In the genomic region with DNA sequence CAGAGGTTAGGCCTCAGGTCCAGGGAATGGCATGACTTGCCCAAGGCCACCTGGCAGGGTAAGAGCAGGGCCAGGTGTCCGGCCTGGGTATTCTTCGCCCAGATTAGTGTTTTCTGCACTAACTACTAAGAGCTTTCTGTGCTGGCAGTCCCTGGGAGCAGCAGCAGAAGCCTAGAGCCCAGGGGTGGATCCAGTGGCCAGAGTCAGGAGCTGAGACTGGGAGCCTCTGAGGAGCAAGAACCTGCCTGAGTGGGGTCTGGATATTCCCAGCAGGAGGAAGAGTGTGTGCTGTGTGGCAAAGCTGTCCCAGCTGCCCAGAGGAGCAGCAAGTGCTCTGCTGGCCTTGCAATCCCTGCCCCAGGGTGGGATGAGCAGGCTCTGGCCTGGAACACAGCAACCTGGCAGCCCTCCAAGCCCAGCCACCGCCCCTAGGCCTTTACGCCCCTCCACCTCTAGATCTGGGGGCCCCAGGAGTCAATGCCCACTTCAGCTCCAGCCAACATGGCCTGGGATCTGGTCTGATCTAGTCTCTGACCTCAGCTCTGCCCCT, we compare ENCODE assay signal across 15 cellular contexts. TPM values are rescaled to one million over a fixed set of nuclear protein-coding genes. Genes with fewer than 3 reads are reported as not detected.
"Had no signal": no experiment of that assay in that cellular context is flagged by ENCODE, and none has a peak within 500 bp of the region (broad histone marks: within the 10 kb centered on the region; RNA-seq: fewer than 3 reads in every experiment).

No MANE protein-coding gene starts in this region.

- DNase-seq: activated naive CD4-positive, alpha-beta T cell treated with anti-CD3 and anti-CD28 coated beads for 36 hours; body of pancreas; caudate nucleus; erythroblast; gastrocnemius medialis; kidney glomerular epithelial cell; psoas muscle; SIG-M5; stimulated activated naive CD8-positive, alpha-beta T cell treated with anti-CD3 and anti-CD28 coated beads, Interleukin-15, amount 100 ng/mL, for 72 hours; trophoblast cell had no signal

- H3K4me3 ChIP-seq: body of pancreas, gastrocnemius medialis, psoas muscle, skin epidermis, suprapubic skin had no signal

- H3K27me3 ChIP-seq: body of pancreas, gastrocnemius medialis, suprapubic skin had no signal

- H3K4me1 ChIP-seq: body of pancreas, gastrocnemius medialis, psoas muscle had no signal

- H3K9me3 ChIP-seq: body of pancreas, gastrocnemius medialis, psoas muscle, suprapubic skin had no signal

- H3K27ac ChIP-seq: body of pancreas, gastrocnemius medialis, psoas muscle, skin epidermis, suprapubic skin had no signal

- ATAC-seq: activated CD4-positive, CD25-positive, alpha-beta regulatory T cell treated with anti-CD3 and anti-CD28 coated beads, Interleukin-2, amount 50 U/mL, for 24 hours; body of pancreas; gastrocnemius medialis; psoas muscle; stimulated activated naive CD8-positive, alpha-beta T cell treated with anti-CD3 and anti-CD28 coated beads, Interleukin-15, amount 100 ng/mL, for 72 hours had no signal

- H3K36me3 ChIP-seq: gastrocnemius medialis, suprapubic skin had no signal

RNA-seq across cellular contexts. Expression of a gene that starts 30.7 kb away (rescaled TPM):
- total RNA-seq: mesothelial cell of epicardium had no signal
- polyA plus RNA-seq: neural cell had no signal

RNA-seq across cellular contexts. Expression of a gene that starts 50.9 kb away (rescaled TPM):
- polyA plus RNA-seq: neural cell had no signal
